Comparison of ENCODE assay signal across 29 cellular contexts in the genomic region with DNA sequence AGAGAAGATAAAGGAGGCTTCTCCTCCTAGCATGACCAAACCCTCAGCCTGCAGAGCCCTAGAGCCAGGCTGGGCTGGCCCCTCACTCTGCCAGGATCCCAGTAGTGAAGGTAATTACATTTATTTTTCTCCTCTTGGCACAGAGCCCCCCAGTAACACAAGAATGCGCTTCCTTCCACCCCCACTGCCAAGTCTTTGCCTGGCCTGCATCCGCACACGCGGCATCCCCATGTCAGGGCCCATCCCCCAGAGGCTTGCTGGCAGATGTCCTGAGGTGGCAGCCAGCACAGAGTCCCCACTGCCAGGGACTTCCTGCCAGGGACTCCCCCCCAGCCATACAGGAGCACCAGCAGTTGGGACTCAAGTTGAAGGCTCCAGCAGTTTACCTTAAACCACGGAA. TPM values are rescaled to one million over a fixed set of nuclear protein-coding genes. Genes with fewer than 3 reads are reported as not detected.
A peak's percentile ranks its signal among the peaks of the same experiment; 100 is the strongest.
DNase-seq lines count a peak whose midpoint lies in the region; ATAC-seq and TF ChIP-seq lines count a peak whose summit lies in the region.
"Had no signal": no experiment of that assay in that cellular context is flagged by ENCODE, and none has a peak within 500 bp of the region (broad histone marks: within the 10 kb centered on the region; RNA-seq: fewer than 3 reads in every experiment).

No MANE protein-coding gene starts in this region.

- no peaks in the 10 kb centered on the region for H3K27me3 Mint-ChIP-seq in neural progenitor cell (ENCODE audit: insufficient read depth, low read depth)
- H3K27me3 Mint-ChIP-seq: activated naive CD4-positive, alpha-beta T cell treated with anti-CD3 and anti-CD28 coated beads, Interleukin-2, amount 50 U/mL, for 24 hours had no signal

- H3F3A ChIP-seq in SK-N-SH (replicated peaks; ENCODE audit: insufficient read depth) (no peaks in the 10 kb centered on the region), neural progenitor cell (ENCODE audit: low read depth) (no peaks in the 10 kb centered on the region)

- H3K4me3 ChIP-seq in BLaER1 treated with 17β-estradiol and CSF1 and Interleukin-3, amounts not matched to agents 10 nM and 100 nM: no peak overlapping the region
- H3K4me3 ChIP-seq in SK-N-SH (ENCODE audit: low read depth in 2 of 2, low read length in 1 of 2) (no peak overlapping the region), neural progenitor cell (no peak overlapping the region)
- H3K4me3 ChIP-seq: A549, gastroesophageal sphincter, pancreas, smooth muscle cell had no signal

- H4K20me1 ChIP-seq in BLaER1 treated with 17β-estradiol and CSF1 and Interleukin-3, amounts not matched to agents 10 nM and 100 nM: no peaks in the 10 kb centered on the region
- no peaks in the 10 kb centered on the region for H4K20me1 ChIP-seq in SK-N-SH (ENCODE audit: insufficient read depth)
- H4K20me1 ChIP-seq in neural progenitor cell (ENCODE audit: low read depth): no peaks in the 10 kb centered on the region

- peak overlapping the region in 2 of 11 experiments; percentile 2 to 27; a peak in 1 of 22 replicates for H3K27ac ChIP-seq in BLaER1 treated with 17β-estradiol and CSF1 and Interleukin-3, amounts not matched to agents 10 nM and 100 nM
- H3K27ac ChIP-seq in SK-N-SH (ENCODE audit: low read depth in 2 of 2, low read length in 1 of 2): no peak overlapping the region
- no peak overlapping the region for H3K27ac ChIP-seq in neural progenitor cell
- H3K27ac ChIP-seq: A549, gastroesophageal sphincter, pancreas had no signal

- peaks cover 2% of the 10 kb centered on the region for H3K9me3 Mint-ChIP-seq in neural progenitor cell
- H3K9me3 Mint-ChIP-seq: activated CD4-positive, alpha-beta T cell treated with anti-CD3 and anti-CD28 coated beads, Interleukin-2, amount 10 ng/mL, durations not matched to agents 24 days and 14 days; activated naive CD4-positive, alpha-beta T cell treated with anti-CD3 and anti-CD28 coated beads, Interleukin-2, amount 50 U/mL, for 24 hours; memory B cell had no signal

- 67% methylated on average over 5 of the region's 5 CpGs for WGBS in SK-N-SH (ENCODE audit: low lambda C conversion rate)

- no peaks in the 10 kb centered on the region for H3K36me3 ChIP-seq in BLaER1 treated with 17β-estradiol and CSF1 and Interleukin-3, amounts not matched to agents 10 nM and 100 nM
- no peaks in the 10 kb centered on the region for H3K36me3 ChIP-seq in SK-N-SH (replicated peaks in 1 of 2; ENCODE audit: control insufficient read depth in 1 of 2, insufficient read depth in 2 of 2, low read length in 1 of 2)
- H3K36me3 ChIP-seq in neural progenitor cell: no peaks in the 10 kb centered on the region
- H3K36me3 ChIP-seq: gastroesophageal sphincter, pancreas had no signal

- peaks cover 5 to 35% (median 20%) of the 10 kb centered on the region in 10 experiments; a peak in 17 of 20 replicates for H3K4me1 ChIP-seq in BLaER1 treated with 17β-estradiol and CSF1 and Interleukin-3, amounts not matched to agents 10 nM and 100 nM
- peaks cover 0 to 15% of the 10 kb centered on the region in 2 experiments; a peak in 1 of 4 replicates for H3K4me1 ChIP-seq in SK-N-SH (ENCODE audit: control insufficient read depth in 1 of 2, insufficient read depth in 2 of 2, low read depth in 1 of 2, low read length in 1 of 2)
- no peaks in the 10 kb centered on the region for H3K4me1 ChIP-seq in neural progenitor cell
- H3K4me1 ChIP-seq: A549, gastroesophageal sphincter, pancreas had no signal

- intact Hi-C loops in left colon (cut with DNase I, micrococcal nuclease): no loop called here

- H2AFZ ChIP-seq in SK-N-SH (ENCODE audit: low read depth): no peak overlapping the region
- peak overlapping the region; percentile 26 for H2AFZ ChIP-seq in neural progenitor cell (replicated peaks)

- H3K27me3 ChIP-seq in BLaER1 treated with 17β-estradiol and CSF1 and Interleukin-3, amounts not matched to agents 10 nM and 100 nM: no peaks in the 10 kb centered on the region
- H3K27me3 ChIP-seq in SK-N-SH (ENCODE audit: insufficient read depth) (peaks cover 17% of the 10 kb centered on the region), neural progenitor cell (no peaks in the 10 kb centered on the region)
- H3K27me3 ChIP-seq: gastroesophageal sphincter, pancreas had no signal

- TF ChIP-seq CTCF in SK-N-SH (IDR thresholded peaks at IDR 0.05) (no peak), neural progenitor cell (IDR thresholded peaks at IDR 0.05) (no peak)

- no peaks in the 10 kb centered on the region for H3K36me3 Mint-ChIP-seq in neural progenitor cell
- H3K36me3 Mint-ChIP-seq: activated naive CD4-positive, alpha-beta T cell treated with anti-CD3 and anti-CD28 coated beads, Interleukin-2, amount 50 U/mL, for 24 hours; CD8-positive, alpha-beta T cell; memory B cell had no signal

- no peak for ATAC-seq in HG03108 (IDR thresholded peaks at IDR 0.05; ENCODE audit: unreplicated experiment)
- ATAC-seq in left colon: no peak
- ATAC-seq: A549; CD8-positive, alpha-beta T cell; gastroesophageal sphincter; HCT116; HepG2; pancreas had no signal

- H3K4me1 Mint-ChIP-seq in neural progenitor cell: peaks cover 10% of the 10 kb centered on the region
- H3K4me1 Mint-ChIP-seq: activated CD4-positive, alpha-beta T cell treated with anti-CD3 and anti-CD28 coated beads, Interleukin-2, amount 10 ng/mL, durations not matched to agents 24 days and 14 days; activated naive CD4-positive, alpha-beta T cell treated with anti-CD3 and anti-CD28 coated beads, Interleukin-2, amount 50 U/mL, for 24 hours; memory B cell had no signal

- CTCF ChIA-PET in SK-N-SH (lab: Yijun Ruan, JAX): interaction anchor here (1.3 kb wide), 1 partner anchor 12 kb away, joined by 4 read pairs; no protein-coding TSS in a partner anchor

- no peaks in the 10 kb centered on the region for H3K9me3 ChIP-seq in BLaER1 treated with 17β-estradiol and CSF1 and Interleukin-3, amounts not matched to agents 10 nM and 100 nM (replicated peaks in 1 of 11)
- H3K9me3 ChIP-seq in SK-N-SH: no peaks in the 10 kb centered on the region
- no peaks in the 10 kb centered on the region for H3K9me3 ChIP-seq in neural progenitor cell (ENCODE audit: low read depth)
- H3K9me3 ChIP-seq: A549, pancreas had no signal

- 0 out of 22 replicates have a peak overlapping the region, but pooled peaks of 1 of the 11 experiments have one; percentile 18 for H3K9ac ChIP-seq in BLaER1 treated with 17β-estradiol and CSF1 and Interleukin-3, amounts not matched to agents 10 nM and 100 nM
- no peak overlapping the region for H3K9ac ChIP-seq in SK-N-SH
- no peak overlapping the region for H3K9ac ChIP-seq in neural progenitor cell

- no peak for TF ChIP-seq RAD21 in SK-N-SH (IDR thresholded peaks at IDR 0.05; ENCODE audit: low read length)

- no peaks in the 10 kb centered on the region for H3K9me2 ChIP-seq in SK-N-SH

- H3K4me2 ChIP-seq in BLaER1 treated with 17β-estradiol and CSF1 and Interleukin-3, amounts not matched to agents 10 nM and 100 nM: peak overlapping the region in 8 of 11 experiments; percentile 54 to 73 (median 62); a peak in 17 of 22 replicates
- H3K4me2 ChIP-seq in SK-N-SH: no peak overlapping the region
- no peak overlapping the region for H3K4me2 ChIP-seq in neural progenitor cell
- H3K4me2 ChIP-seq: A549, smooth muscle cell had no signal

- no peak for TF ChIP-seq EP300 in SK-N-SH (IDR thresholded peaks at IDR 0.05; ENCODE audit: borderline replicate concordance in 1 of 2, low read depth in 1 of 2, low read length in 1 of 2)

- DNase-seq in NCI-H1694 treated with DMSO at 0.1 percent for 48 hours (lab: John Stamatoyannopoulos, UW) (peak; percentile 83), SK-N-SH (peak; percentile 59), neural progenitor cell (ENCODE audit: low spot score) (no peak), NCI-H146 (lab: John Stamatoyannopoulos, UW) (no peak), middle frontal gyrus (ENCODE audit: extremely low spot score, low spot score) (no peak), left colon (no peak)
- DNase-seq: activated CD4-positive, alpha-beta T cell treated with anti-CD3 and anti-CD28 coated beads, Interleukin-2, amount 10 ng/mL, durations not matched to agents 24 days and 14 days; AML-193; amniotic stem cell; CD8-positive, alpha-beta T cell; DMS53; effector CD8-positive, alpha-beta T cell; left cardiac atrium; MM.1S; NCI-H1436; SIG-M5; stimulated activated CD4-positive, alpha-beta T cell treated with anti-CD3 and anti-CD28 coated beads, Interleukin-2, amount 100 ng/mL, for 24 hours; stimulated activated naive CD8-positive, alpha-beta T cell treated with anti-CD3 and anti-CD28 coated beads, Interleukin-15, Interleukin-2, amounts not matched to agents 100 U/mL and 50 U/mL, for 24 hours had no signal

- H3K4me3 Mint-ChIP-seq in neural progenitor cell: no peak overlapping the region
- H3K4me3 Mint-ChIP-seq: activated CD4-positive, alpha-beta T cell treated with anti-CD3 and anti-CD28 coated beads, Interleukin-2, amount 10 ng/mL, durations not matched to agents 24 days and 14 days; activated naive CD4-positive, alpha-beta T cell treated with anti-CD3 and anti-CD28 coated beads, Interleukin-2, amount 50 U/mL, for 24 hours; CD8-positive, alpha-beta T cell; memory B cell had no signal

- POLR2A ChIA-PET in SK-N-SH (lab: Yijun Ruan, JAX): no interaction called here

- peak overlapping the region; percentile 60 for H3K27ac Mint-ChIP-seq in neural progenitor cell
- H3K27ac Mint-ChIP-seq: activated CD4-positive, alpha-beta T cell treated with anti-CD3 and anti-CD28 coated beads, Interleukin-2, amount 10 ng/mL, durations not matched to agents 24 days and 14 days; activated naive CD4-positive, alpha-beta T cell treated with anti-CD3 and anti-CD28 coated beads, Interleukin-2, amount 50 U/mL, for 24 hours; CD8-positive, alpha-beta T cell; memory B cell had no signal

- H3K79me2 ChIP-seq in SK-N-SH (ENCODE audit: insufficient read depth) (no peaks in the 10 kb centered on the region), neural progenitor cell (ENCODE audit: low read depth) (no peaks in the 10 kb centered on the region)

RNA-seq across cellular contexts. Expression of a gene that starts 41.1 kb away (rescaled TPM):
- polyA plus RNA-seq in SK-N-SH (2012; rRNA removed): 0.03 TPM in 1 of 2 replicates, not detected in the other
- polyA plus RNA-seq in SK-N-SH (2012; cell fraction: cytosol; rRNA removed): 0.01 and 0.04 TPM in 2 replicates
- polyA plus RNA-seq in SK-N-SH (2012; cell fraction: nucleus; rRNA removed): 0.07 and 0.14 TPM in 2 replicates
- 0.06 and 1.5 TPM in 2 replicates for total RNA-seq in neural progenitor cell (ENCODE audit: low replicate concordance)
- total RNA-seq in left colon: not detected
- total RNA-seq: activated CD4-positive, alpha-beta T cell treated with anti-CD3 and anti-CD28 coated beads, Interleukin-2, amount 10 ng/mL, durations not matched to agents 24 days and 14 days; activated CD8-positive, alpha-beta memory T cell treated with anti-CD3 and anti-CD28 coated beads for 36 hours; CD8-positive, alpha-beta T cell; HepG2; left cardiac atrium; smooth muscle cell had no signal
- polyA plus RNA-seq: HepG2 had no signal

Comparison
In these comparisons a context has a peak if more than half of its experiments do, and no peak if none do; other contexts are left out.
1. H3K4me2 ChIP-seq: peak in BLaER1 treated with 17β-estradiol and CSF1 and Interleukin-3, amounts not matched to agents 10 nM and 100 nM (8 of 11); none in SK-N-SH (single experiment) and neural progenitor cell (single experiment).
2. DNase-seq: peak in NCI-H1694 treated with DMSO at 0.1 percent for 48 hours (single experiment) and SK-N-SH (single experiment); none in neural progenitor cell (single experiment), NCI-H146 (single experiment), middle frontal gyrus (single experiment) and left colon (0 of 2).